Comparison of ENCODE assay signal across 32 cellular contexts in genomic region chr18:31281437-31281836, GRCh38. TPM values are rescaled to one million over a fixed set of nuclear protein-coding genes. Genes with fewer than 3 reads are reported as not detected.
"Had no signal": no experiment of that assay in that cellular context is flagged by ENCODE, and none has a peak within 500 bp of the region (broad histone marks: within the 10 kb centered on the region; RNA-seq: fewer than 3 reads in every experiment).

No MANE protein-coding gene starts in this region.

- H3K9me3 ChIP-seq: colonic mucosa, esophagus squamous epithelium, ovary, psoas muscle, sigmoid colon, thyroid gland, vagina had no signal

- ATAC-seq: effector memory CD8-positive, alpha-beta T cell; heart right ventricle; natural killer cell; psoas muscle; right cardiac atrium; stimulated activated effector memory CD8-positive, alpha-beta T cell treated with anti-CD3 and anti-CD28 coated beads, Interleukin-12 subunit alpha, Interleukin-12 subunit beta, amount 100 ng/mL, for 72 hours had no signal

- H3K27ac ChIP-seq: colonic mucosa, esophagus squamous epithelium, heart right ventricle, ovary, psoas muscle, sigmoid colon, stomach, thyroid gland, vagina had no signal

- H3K4me1 ChIP-seq: colonic mucosa, psoas muscle, sigmoid colon, stomach had no signal

- H3K36me3 ChIP-seq: colonic mucosa, esophagus squamous epithelium, heart right ventricle, ovary, sigmoid colon, stomach, thyroid gland, vagina had no signal

- FAIRE-seq: endometrium, keratinocyte had no signal

- DNase-seq: colonic mucosa; dermis blood vessel endothelial cell; effector memory CD8-positive, alpha-beta T cell; erythroblast; esophagus squamous epithelium; foreskin melanocyte; glutamatergic neuron; heart right ventricle; hippocampal formation; natural killer cell; occipital lobe; ovary; posterior cingulate gyrus; psoas muscle; right cardiac atrium; sigmoid colon; stimulated activated CD4-positive, alpha-beta T cell treated with anti-CD3 and anti-CD28 coated beads, Interleukin-2, amount 100 ng/mL, for 24 hours; stimulated activated CD4-positive, alpha-beta T cell treated with anti-CD3 and anti-CD28 coated beads, Interleukin-4, amount 100 ng/mL, for 24 hours; stimulated activated naive CD4-positive, alpha-beta T cell treated with Interleukin-2 at 50 U/mL for 16 hours; stomach; thyroid gland; trophoblast cell had no signal

- H3K27me3 ChIP-seq: colonic mucosa, esophagus squamous epithelium, heart right ventricle, ovary, sigmoid colon, stomach, thyroid gland, vagina had no signal

- H3K4me3 ChIP-seq: colonic mucosa, esophagus squamous epithelium, heart right ventricle, lung, ovary, psoas muscle, sigmoid colon, stomach, thyroid gland, vagina had no signal

RNA-seq across cellular contexts. Expression of gene DSG1, which starts 36.5 kb away (rescaled TPM):
- total RNA-seq: colonic mucosa, dermis blood vessel endothelial cell, lung, mononuclear cell, natural killer cell, ovary, psoas muscle, renal cortical epithelial cell, sigmoid colon, skeletal muscle tissue, subcutaneous adipose tissue, thyroid gland had no signal
- polyA plus RNA-seq: lung, neural cell, ovary, psoas muscle, sigmoid colon had no signal
